9 cellular contexts compared by ENCODE assay signal in genomic region chrX:79161655-79162054, GRCh38. TPM values are rescaled to one million over a fixed set of nuclear protein-coding genes. Genes with fewer than 3 reads are reported as not detected.
DNase-seq lines count a peak whose midpoint lies in the region; ATAC-seq and TF ChIP-seq lines count a peak whose summit lies in the region.
"Had no signal": no experiment of that assay in that cellular context is flagged by ENCODE, and none has a peak within 500 bp of the region (broad histone marks: within the 10 kb centered on the region; RNA-seq: fewer than 3 reads in every experiment).

No MANE protein-coding gene starts in this region.

- CTCF ChIA-PET in GM10248 (lab: Yijun Ruan, JAX): interaction anchor here (2.5 to 2.7 kb wide), 2 partner anchors 8 to 9 kb away, joined by 7 to 10 read pairs; no protein-coding TSS in a partner anchor

- no peak for TF ChIP-seq CTCF in GM10248 (IDR thresholded peaks at IDR 0.05; ENCODE audit: control extremely low read depth, extremely low read depth, low read depth, missing control alignments)

- DNase-seq in GM10248 (ENCODE audit: extremely low spot score) (peak; percentile 8), NCI-H524 treated with DMSO at 0.1 percent for 48 hours (lab: John Stamatoyannopoulos, UW) (no peak), HT-29 (ENCODE audit: low spot score) (no peak), NCI-H1436 treated with DMSO at 0.1 percent for 48 hours (lab: John Stamatoyannopoulos, UW) (no peak), AML-193 (lab: John Stamatoyannopoulos, UW) (no peak)
- peak; percentile 70 for DNase-seq in activated effector memory CD4-positive, alpha-beta T cell treated with anti-CD3 and anti-CD28 coated beads, Interleukin-2, amount 50 U/mL, for 16 hours

- peak; percentile 73 for ATAC-seq in GM19455 (IDR thresholded peaks at IDR 0.05; ENCODE audit: unreplicated experiment)
- peak; percentile 78 for ATAC-seq in HG03558 (IDR thresholded peaks at IDR 0.05; ENCODE audit: extremely low read depth, unreplicated experiment)

- POLR2A ChIA-PET in GM10248 (lab: Yijun Ruan, JAX): no interaction called here

RNA-seq across cellular contexts. Expression of gene GPR174, which starts 17.2 kb away (rescaled TPM):
- total RNA-seq in HT-29 (2014; rRNA removed; shearing (Covaris generic)): not detected in 2 replicates
- total RNA-seq: renal cortical epithelial cell had no signal

Comparison
In these comparisons a context has a peak if more than half of its experiments do, and no peak if none do; other contexts are left out.
1. DNase-seq: peak in GM10248 (single experiment) and activated effector memory CD4-positive, alpha-beta T cell treated with anti-CD3 and anti-CD28 coated beads, Interleukin-2, amount 50 U/mL, for 16 hours (single experiment); none in NCI-H524 treated with DMSO at 0.1 percent for 48 hours (single experiment), HT-29 (single experiment), NCI-H1436 treated with DMSO at 0.1 percent for 48 hours (single experiment) and AML-193 (0 of 2).